Comparison of ENCODE assay signal across 8 cellular contexts in genomic region chr5:179801304-179802206, GRCh38. TPM values are rescaled to one million over a fixed set of nuclear protein-coding genes. Genes with fewer than 3 reads are reported as not detected.
DNase-seq lines count a peak whose midpoint lies in the region; ATAC-seq and TF ChIP-seq lines count a peak whose summit lies in the region.

No MANE protein-coding gene starts in this region.

- CTCF ChIA-PET in AG04449 (lab: Yijun Ruan, JAX), result interaction anchor here (0.7 to 2.7 kb wide), 11 partner anchors 10 to 105 kb away, joined by 3 to 10 read pairs (median 4); no protein-coding TSS in a partner anchor

- TF ChIP-seq CTCF in AG04449 (IDR thresholded peaks at IDR 0.05; ENCODE audit: insufficient read depth, low read length, missing control alignments), result peak; percentile 63

- POLR2A ChIA-PET in AG04449 (lab: Yijun Ruan, JAX), result interaction anchor here (2.6 kb wide), 1 partner anchor 19 kb away, joined by 7 read pairs; the partner anchor contains the start of gene SQSTM1

- ATAC-seq in GM21423 (IDR thresholded peaks at IDR 0.05; ENCODE audit: unreplicated experiment) (peak; percentile 32), Right ventricle myocardium superior (ENCODE audit: poor library complexity) (peak; percentile 34), HG02938 (IDR thresholded peaks at IDR 0.05; ENCODE audit: unreplicated experiment) (no peak)

- DNase-seq in AG04449 (ENCODE audit: low read depth, low spot score), result no peak
- DNase-seq in NOMO-1 (lab: John Stamatoyannopoulos, UW; ENCODE audit: unreplicated experiment in 2 of 2), result peak; percentile 70 to 78
- DNase-seq in activated T-helper 9 cell treated with anti-CD3 and anti-CD28 coated beads, Interleukin-2, amount 50 U/mL, for 16 hours (ENCODE audit: low read depth), result peak; percentile 77
- peak; percentile 86 for DNase-seq in Right ventricle myocardium superior
- DNase-seq in stimulated activated CD4-positive, alpha-beta T cell treated with anti-CD3 and anti-CD28 coated beads, Interleukin-12 subunit alpha, Interleukin-12 subunit beta, amount 100 ng/mL, for 4 hours, result peak; percentile 84
- DNase-seq in cerebellar nuclear complex (lab: John Stamatoyannopoulos, UW), result no peak

- H3K4me3 ChIP-seq in AG04449 (ENCODE audit: low read depth, low read length), result no peak overlapping the region

- intact Hi-C loops in Right ventricle myocardium superior (cut with DNase I), result loop anchor here (10.0 kb wide), 1 partner anchor 103 kb away; the partner anchor contains the start of gene TBC1D9B

RNA-seq across cellular contexts. Expression of gene MGAT4B, which starts 5.1 kb away (rescaled TPM):
- 93.3 TPM for total RNA-seq in Right ventricle myocardium superior

RNA-seq across cellular contexts. Expression of gene LTC4S, which starts 7.8 kb away (rescaled TPM):
- 7.6 TPM for total RNA-seq in Right ventricle myocardium superior

RNA-seq across cellular contexts. Expression of gene SQSTM1, which starts 19.1 kb away (rescaled TPM):
- total RNA-seq in Right ventricle myocardium superior, result 437 TPM

RNA-seq across cellular contexts. Expression of gene MRNIP, which starts 57.1 kb away (rescaled TPM):
- 12.1 TPM for total RNA-seq in Right ventricle myocardium superior

Comparison
In these comparisons a context has a peak if more than half of its experiments do, and no peak if none do; other contexts are left out.
1. DNase-seq: peak in NOMO-1 (2 of 2), activated T-helper 9 cell treated with anti-CD3 and anti-CD28 coated beads, Interleukin-2, amount 50 U/mL, for 16 hours (single experiment), Right ventricle myocardium superior (single experiment) and stimulated activated CD4-positive, alpha-beta T cell treated with anti-CD3 and anti-CD28 coated beads, Interleukin-12 subunit alpha, Interleukin-12 subunit beta, amount 100 ng/mL, for 4 hours (single experiment); none in AG04449 (single experiment) and cerebellar nuclear complex (0 of 2).